ENCODE assay signal across 21 cellular contexts in the genomic region with DNA sequence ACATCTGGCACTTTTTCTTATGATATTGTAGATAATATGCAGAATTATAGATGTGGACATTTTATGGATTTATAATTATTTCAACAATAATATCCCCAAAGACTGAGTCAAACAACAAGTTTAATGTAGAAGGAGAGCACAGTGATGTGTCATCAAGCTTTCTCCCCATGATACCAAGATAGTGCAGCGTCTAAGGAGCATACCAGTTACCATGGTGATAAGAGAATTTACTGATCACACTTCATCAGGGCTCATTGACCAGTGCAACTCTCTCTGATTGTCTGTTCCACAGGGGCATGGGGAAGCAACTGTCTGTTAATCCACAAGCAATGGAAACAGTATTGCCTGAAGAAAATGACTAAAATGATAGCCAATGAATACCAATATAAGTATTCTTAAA.
DNase-seq lines count a peak whose midpoint lies in the region; ATAC-seq, FAIRE-seq and TF ChIP-seq lines count a peak whose summit lies in the region.
"Had no signal": no experiment of that assay in that cellular context is flagged by ENCODE, and none has a peak within 500 bp of the region (broad histone marks: within the 10 kb centered on the region; RNA-seq: fewer than 3 reads in every experiment).

No MANE protein-coding gene starts in this region.

- H3K23ac ChIP-seq in IMR-90 (ENCODE audit: low read depth, low read length): no peak overlapping the region
- H3K23ac ChIP-seq in mesendoderm (ENCODE audit: low read length): no peak overlapping the region

- H3K56ac ChIP-seq in IMR-90 (ENCODE audit: extremely low read depth, insufficient read depth, low read length) (no peak overlapping the region), mesendoderm (ENCODE audit: low read length) (no peak overlapping the region)

- H3K79me1 ChIP-seq in IMR-90 (ENCODE audit: low read depth in 1 of 2, low read length in 2 of 2): no peaks in the 10 kb centered on the region
- H3K79me1 ChIP-seq in mesendoderm (ENCODE audit: low read length): no peaks in the 10 kb centered on the region

- no peak overlapping the region for H2BK5ac ChIP-seq in IMR-90 (ENCODE audit: low read depth, low read length, poor library complexity, severe bottlenecking)
- H2BK5ac ChIP-seq in mesendoderm (ENCODE audit: low read length): no peak overlapping the region

- TF ChIP-seq CTCF in IMR-90 (conservative IDR thresholded peaks at IDR 0.05; ENCODE audit: low read depth, low read length) (no peak), K562 (IDR thresholded peaks at IDR 0.05 in 2 of 3, conservative IDR thresholded peaks at IDR 0.05 in 1 of 3; ENCODE audit: insufficient read depth in 2 of 3, low read depth in 1 of 3, low read length in 3 of 3) (no peak)

- POLR2A ChIA-PET in IMR-90 (lab: Charles Lee; ENCODE audit: unreplicated experiment): no interaction called here
- POLR2A ChIA-PET in K562 (lab: Yijun Ruan, JAX): no interaction called here

- H4K8ac ChIP-seq in IMR-90 (ENCODE audit: low read depth in 2 of 2, low read length in 2 of 2) (no peak overlapping the region), mesendoderm (ENCODE audit: low read depth, low read length) (no peak overlapping the region)

- no peak overlapping the region for H3K18ac ChIP-seq in IMR-90 (ENCODE audit: low read depth, low read length)
- H3K18ac ChIP-seq in mesendoderm (ENCODE audit: low read length): no peak overlapping the region

- no peak overlapping the region for H3K27ac ChIP-seq in IMR-90 (ENCODE audit: insufficient read depth, low read length)
- no peak overlapping the region for H3K27ac ChIP-seq in K562 (ENCODE audit: extremely low read depth, low read depth, low read length)
- H3K27ac ChIP-seq in mesendoderm (ENCODE audit: low read depth, low read length): no peak overlapping the region
- H3K27ac ChIP-seq: C4-2B had no signal

- ATAC-seq in IMR-90 (ENCODE audit: low read depth) (no peak), K562 (no peak), esophagus mucosa (no peak), HG03139 (IDR thresholded peaks at IDR 0.05; ENCODE audit: unreplicated experiment) (no peak)
- ATAC-seq: GM23338, HCT116 had no signal

- no CpG with 5 or more reads among the region's 1 CpG for WGBS in IMR-90 (ENCODE audit: extremely low coverage in 2 of 2, insufficient read length in 1 of 2), 2 experiments
- 0% methylated on average over 1 of the region's 1 CpG for WGBS in K562 (ENCODE audit: insufficient coverage, low coverage, missing lambda C conversion rate)
- no CpG with 5 or more reads among the region's 1 CpG for whole genome bisulfite sequencing in mesendoderm (ENCODE audit: extremely low coverage, insufficient coverage, low lambda C conversion rate)

- TF ChIP-seq RAD21 in IMR-90 (IDR thresholded peaks at IDR 0.05; ENCODE audit: low read length): no peak
- no peak for TF ChIP-seq RAD21 in K562 (CRISPR knock-in tag; conservative IDR thresholded peaks at IDR 0.05 in 1 of 2, IDR thresholded peaks at IDR 0.05 in 1 of 2)

- H3K79me2 ChIP-seq in K562 (ENCODE audit: control insufficient read depth, insufficient read depth, low read length) (no peaks in the 10 kb centered on the region), mesendoderm (ENCODE audit: control insufficient read depth, insufficient read depth, low read length) (no peaks in the 10 kb centered on the region)

- no peak for FAIRE-seq in K562 (lab: Jason Lieb, UNC)
- FAIRE-seq: A204.1, D721Med, HTR-8/SVneo had no signal

- H2AFZ ChIP-seq in IMR-90 (replicated peaks; ENCODE audit: low read length, poor library complexity): no peak overlapping the region
- H2AFZ ChIP-seq in K562 (ENCODE audit: low read depth, low read length): no peak overlapping the region
- H2AFZ ChIP-seq: GM23338 had no signal

- no peak overlapping the region for H4K5ac ChIP-seq in IMR-90 (ENCODE audit: low read depth, low read length)
- H4K5ac ChIP-seq in mesendoderm (ENCODE audit: low read length): no peak overlapping the region

- H3K9me3 ChIP-seq in IMR-90 (ENCODE audit: control insufficient read depth, insufficient read depth, low read length): no peaks in the 10 kb centered on the region
- H3K9me3 ChIP-seq in K562 (replicated peaks; ENCODE audit: control insufficient read depth, insufficient read depth, low read depth, low read length): no peaks in the 10 kb centered on the region
- H3K9me3 ChIP-seq: Caco-2 had no signal

- H3K9me1 ChIP-seq in IMR-90 (ENCODE audit: insufficient read depth, low read length) (no peaks in the 10 kb centered on the region), K562 (ENCODE audit: control insufficient read depth, insufficient read depth, low read length) (no peaks in the 10 kb centered on the region)

- DNase-seq in ELR (ENCODE audit: low read depth) (peak; percentile 24), IMR-90 (peak; percentile 35), K562 (ENCODE audit: extremely low read depth in 1 of 4, low spot score in 3 of 4) (no peak), mesendoderm (peak; percentile 76), AG08395 (ENCODE audit: low spot score) (no peak)
- DNase-seq: ACHN; AML-193; Caco-2; CD4-positive, alpha-beta T cell; DMS79; GF-D8; H7; HFFc6 had no signal

- H2AK9ac ChIP-seq in IMR-90 (replicated peaks; ENCODE audit: low read depth, low read length, poor library complexity): no peak overlapping the region

- H3K4me3 ChIP-seq in IMR-90 (ENCODE audit: insufficient read depth, low read depth, low read length) (no peak overlapping the region), K562 (no peak overlapping the region), mesendoderm (ENCODE audit: low read length) (no peak overlapping the region)
- H3K4me3 ChIP-seq: GM23338 had no signal

- H4K20me1 ChIP-seq in IMR-90 (ENCODE audit: insufficient read depth, low read length) (no peaks in the 10 kb centered on the region), K562 (replicated peaks; ENCODE audit: control insufficient read depth, insufficient read depth, low read length) (no peaks in the 10 kb centered on the region)

- H3K9ac ChIP-seq in IMR-90 (ENCODE audit: low read depth, low read length) (no peak overlapping the region), K562 (ENCODE audit: insufficient read depth in 1 of 2, low read depth in 2 of 2, low read length in 2 of 2) (no peak overlapping the region), mesendoderm (ENCODE audit: low read length) (no peak overlapping the region)

- dilution Hi-C loops in IMR-90 (cut with HindIII; ENCODE audit: low sequenced_read_pairs, unreplicated experiment): no loop called here

- H2BK120ac ChIP-seq in IMR-90 (ENCODE audit: low read depth, low read length) (no peak overlapping the region), mesendoderm (ENCODE audit: low read depth, low read length) (no peak overlapping the region)

- no peak overlapping the region for H2BK20ac ChIP-seq in IMR-90 (ENCODE audit: low read depth, low read length)

- H3K36me3 ChIP-seq in IMR-90 (ENCODE audit: control insufficient read depth, insufficient read depth, low read length) (no peaks in the 10 kb centered on the region), K562 (ENCODE audit: control insufficient read depth, insufficient read depth, low read length) (no peaks in the 10 kb centered on the region), mesendoderm (ENCODE audit: control insufficient read depth, insufficient read depth, low read length) (no peaks in the 10 kb centered on the region)

- H2BK15ac ChIP-seq in IMR-90 (ENCODE audit: low read depth, low read length) (no peak overlapping the region), mesendoderm (replicated peaks; ENCODE audit: low read depth) (no peak overlapping the region)

- BruUV-seq in IMR-90 (replicated peaks; lab: Mats Ljungman, UMichigan) (no TSS peak), K562 (replicated peaks; lab: Mats Ljungman, UMichigan) (no TSS peak)

- TF ChIP-seq EP300 in K562 (IDR thresholded peaks at IDR 0.05; ENCODE audit: low read length): no peak

- H3K4me1 ChIP-seq in IMR-90 (ENCODE audit: control insufficient read depth, insufficient read depth, low read length) (peaks cover 2% of the 10 kb centered on the region; the same call in 1 of the 2 replicates), K562 (replicated peaks in 1 of 2; ENCODE audit: control insufficient read depth in 2 of 2, insufficient read depth in 2 of 2, low read length in 2 of 2) (no peaks in the 10 kb centered on the region), mesendoderm (ENCODE audit: control insufficient read depth, low read depth, low read length) (no peaks in the 10 kb centered on the region)
- H3K4me1 ChIP-seq: Caco-2 had no signal

- H3K4ac ChIP-seq in IMR-90 (ENCODE audit: low read depth, low read length): no peak overlapping the region
- H3K4ac ChIP-seq in mesendoderm (ENCODE audit: low read depth, low read length): no peak overlapping the region

- H3K27me3 ChIP-seq in IMR-90 (ENCODE audit: control insufficient read depth, insufficient read depth, low read length): no peaks in the 10 kb centered on the region
- H3K27me3 ChIP-seq in K562 (ENCODE audit: control insufficient read depth in 2 of 2, insufficient read depth in 2 of 2, low read length in 2 of 2): no peaks in the 10 kb centered on the region
- H3K27me3 ChIP-seq in mesendoderm (ENCODE audit: insufficient read depth, low read length, poor library complexity): no peaks in the 10 kb centered on the region

- no peak overlapping the region for H2AK5ac ChIP-seq in IMR-90 (ENCODE audit: low read depth, low read length)
- H2AK5ac ChIP-seq in mesendoderm (ENCODE audit: low read length): no peak overlapping the region

- H3K4me2 ChIP-seq in IMR-90 (ENCODE audit: low read depth, low read length): no peak overlapping the region
- no peak overlapping the region for H3K4me2 ChIP-seq in K562 (ENCODE audit: insufficient read depth, low read length)
- H3K4me2 ChIP-seq in mesendoderm (ENCODE audit: low read length): no peak overlapping the region
- H3K4me2 ChIP-seq: GM23338 had no signal

- H4K91ac ChIP-seq in IMR-90 (ENCODE audit: insufficient read depth, low read depth, low read length): no peak overlapping the region

- H3K14ac ChIP-seq in IMR-90 (replicated peaks; ENCODE audit: low read depth, low read length): no peak overlapping the region

- in situ Hi-C loops in IMR-90 (cut with MboI; ENCODE audit: low sequenced_read_pairs) (no loop called here), K562 (cut with MboI) (no loop called here)

- TF ChIP-seq POLR2A in IMR-90 (IDR thresholded peaks at IDR 0.05; ENCODE audit: low read depth, low read length) (no peak), K562 (conservative IDR thresholded peaks at IDR 0.05) (no peak)

- intact Hi-C loops in IMR-90 (cut with micrococcal nuclease): no loop called here
- intact Hi-C loops in K562 (cut with micrococcal nuclease): no loop called here

- CTCF ChIA-PET in IMR-90 (lab: Yijun Ruan, JAX) (no interaction called here), K562 (lab: Yijun Ruan, JAX; ENCODE audit: low intra/inter-chr PET ratio) (no interaction called here)

TF ChIP-seq in IMR-90, 13 proteins besides CTCF, POLR2A, EP300 and RAD21 (continues in another document):
- TF ChIP-seq SMC3 (IDR thresholded peaks at IDR 0.05; ENCODE audit: low read depth, low read length) (no peak), RCOR1 (IDR thresholded peaks at IDR 0.05; ENCODE audit: insufficient replicate concordance, low read length) (no peak), CHD1 (IDR thresholded peaks at IDR 0.05; ENCODE audit: low read depth, low read length) (no peak)

TF ChIP-seq in K562, 482 proteins besides CTCF, POLR2A, EP300 and RAD21:
- TF ChIP-seq RFX1 (IDR thresholded peaks at IDR 0.05) (0 out of 2 replicates have a peak, but pooled peaks have one; percentile 11), SIN3A (IDR thresholded peaks at IDR 0.05; ENCODE audit: borderline replicate concordance in 2 of 2, control insufficient read depth in 1 of 2, low read depth in 2 of 2, low read length in 2 of 2) (no peak)

Comparison
In these comparisons a context has a peak if more than half of its experiments do, and no peak if none do; other contexts are left out.
1. DNase-seq: peak in ELR (single experiment), IMR-90 (single experiment) and mesendoderm (single experiment); none in K562 (0 of 4) and AG08395 (single experiment).